In the genomic region with DNA sequence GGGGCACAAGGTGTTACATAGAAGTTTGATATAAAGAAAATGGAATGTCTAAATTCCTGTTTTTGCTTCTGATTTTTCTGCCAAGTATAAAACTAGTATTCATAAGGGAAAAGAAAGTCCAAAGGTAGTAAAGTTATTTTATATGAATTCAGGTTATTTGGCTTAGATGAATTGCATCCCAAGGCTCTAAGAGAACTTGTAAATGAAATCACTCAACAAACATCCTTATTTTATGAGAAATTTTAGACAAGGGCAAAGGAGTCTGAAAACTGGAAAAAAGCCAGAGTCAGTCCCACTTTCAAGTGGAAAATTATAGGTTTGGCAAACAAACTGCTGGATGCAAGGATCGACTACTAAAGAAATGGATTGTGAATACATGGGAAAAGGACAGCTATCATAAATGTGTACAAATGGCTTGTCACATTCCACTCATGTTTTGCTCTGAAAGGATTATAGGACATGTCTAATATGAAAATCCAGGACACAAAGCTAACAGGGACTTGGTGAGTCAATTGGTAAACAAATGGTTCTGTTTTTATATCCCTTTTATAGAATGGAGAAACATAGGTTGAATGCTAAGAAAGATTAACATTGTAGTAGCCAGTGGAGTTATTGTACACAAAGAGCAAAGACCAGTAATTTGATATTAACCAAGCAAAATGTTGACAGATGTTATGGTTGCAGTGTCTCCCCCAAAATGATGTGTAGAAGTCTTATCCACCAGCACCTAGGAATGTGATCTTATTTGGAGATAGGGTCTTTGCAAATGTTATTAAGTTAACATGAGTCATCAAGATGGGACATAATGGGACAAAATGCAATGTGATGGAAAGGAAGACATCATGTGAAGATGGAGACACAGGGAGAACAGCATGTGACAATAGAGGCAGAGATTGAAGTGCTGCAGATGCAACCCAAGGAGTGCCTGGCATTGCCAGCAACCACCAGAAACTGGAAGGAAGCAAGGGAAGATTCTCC, we compare ENCODE assay signal across 15 cellular contexts.
A peak's percentile ranks its signal among the peaks of the same experiment; 100 is the strongest.
DNase-seq lines count a peak whose midpoint lies in the region; ATAC-seq lines count a peak whose summit lies in the region.
"Had no signal": no experiment of that assay in that cellular context is flagged by ENCODE, and none has a peak within 500 bp of the region (broad histone marks: within the 10 kb centered on the region; RNA-seq: fewer than 3 reads in every experiment).

No MANE protein-coding gene starts in this region.

- POLR2A ChIA-PET in activated CD4-positive, alpha-beta memory T cell treated with anti-CD3 and anti-CD28 coated beads for 36 hours (lab: Charles Lee) = no interaction called here

- no peaks in the 10 kb centered on the region for H3K27me3 Mint-ChIP-seq in activated T-cell treated with anti-CD3 and anti-CD28 coated beads, Interleukin-2, amount 50 U/mL, for 4 hours (ENCODE audit: low read depth)
- H3K27me3 Mint-ChIP-seq in activated CD4-positive, alpha-beta memory T cell treated with anti-CD3 and anti-CD28 coated beads for 36 hours = no peaks in the 10 kb centered on the region

- no peaks in the 10 kb centered on the region for H3K36me3 Mint-ChIP-seq in activated T-cell treated with anti-CD3 and anti-CD28 coated beads, Interleukin-2, amount 50 U/mL, for 4 hours (ENCODE audit: insufficient read depth)
- H3K36me3 Mint-ChIP-seq in activated CD4-positive, alpha-beta memory T cell treated with anti-CD3 and anti-CD28 coated beads for 36 hours = no peaks in the 10 kb centered on the region
- H3K36me3 Mint-ChIP-seq: IgD-negative memory B cell had no signal

- DNase-seq in DMS53 (lab: John Stamatoyannopoulos, UW) (peak; percentile 83), HT-29 (ENCODE audit: low spot score) (peak; percentile 22), NCI-H69 (lab: John Stamatoyannopoulos, UW) (peak; percentile 39), hepatic stellate cell (ENCODE audit: low spot score) (peak; percentile 3), SW480 (ENCODE audit: low spot score) (no peak)
- DNase-seq in activated T-cell treated with anti-CD3 and anti-CD28 coated beads, Interleukin-2, amount 50 U/mL, for 4 hours = no peak
- DNase-seq in activated CD4-positive, alpha-beta memory T cell treated with anti-CD3 and anti-CD28 coated beads for 36 hours = no peak
- DNase-seq: DND-41, GDM1, NCI-H1694 treated with DMSO at 0.1 percent for 48 hours, NCI-H345, NCI-H82, SIG-M5 had no signal

- H3K9me3 Mint-ChIP-seq in activated T-cell treated with anti-CD3 and anti-CD28 coated beads, Interleukin-2, amount 50 U/mL, for 4 hours = peaks cover 12% of the 10 kb centered on the region
- peaks cover 15% of the 10 kb centered on the region for H3K9me3 Mint-ChIP-seq in activated CD4-positive, alpha-beta memory T cell treated with anti-CD3 and anti-CD28 coated beads for 36 hours

- H3K27ac Mint-ChIP-seq in activated CD4-positive, alpha-beta memory T cell treated with anti-CD3 and anti-CD28 coated beads for 36 hours = no peak overlapping the region
- H3K27ac Mint-ChIP-seq: IgD-negative memory B cell had no signal

- intact Hi-C loops in activated CD4-positive, alpha-beta memory T cell treated with anti-CD3 and anti-CD28 coated beads for 36 hours (cut with micrococcal nuclease) = no loop called here

- no peaks in the 10 kb centered on the region for H3K4me1 Mint-ChIP-seq in activated T-cell treated with anti-CD3 and anti-CD28 coated beads, Interleukin-2, amount 50 U/mL, for 4 hours (ENCODE audit: low read depth)
- H3K4me1 Mint-ChIP-seq in activated CD4-positive, alpha-beta memory T cell treated with anti-CD3 and anti-CD28 coated beads for 36 hours (ENCODE audit: low read depth) = no peaks in the 10 kb centered on the region
- H3K4me1 Mint-ChIP-seq: IgD-negative memory B cell had no signal

- no peak overlapping the region for H3K4me3 Mint-ChIP-seq in activated T-cell treated with anti-CD3 and anti-CD28 coated beads, Interleukin-2, amount 50 U/mL, for 4 hours
- H3K4me3 Mint-ChIP-seq in activated CD4-positive, alpha-beta memory T cell treated with anti-CD3 and anti-CD28 coated beads for 36 hours = no peak overlapping the region
- H3K4me3 Mint-ChIP-seq: IgD-negative memory B cell had no signal

- CTCF ChIA-PET in activated CD4-positive, alpha-beta memory T cell treated with anti-CD3 and anti-CD28 coated beads for 36 hours (lab: Charles Lee) = no interaction called here

- ATAC-seq in activated T-cell treated with anti-CD3 and anti-CD28 coated beads, Interleukin-2, amount 50 U/mL, for 4 hours = no peak
- ATAC-seq: HCT116 had no signal

Comparison
In these comparisons a context has a peak if more than half of its experiments do, and no peak if none do; other contexts are left out.
1. DNase-seq: peak in DMS53 (single experiment), HT-29 (single experiment), NCI-H69 (single experiment) and hepatic stellate cell (single experiment); none in SW480 (single experiment), activated T-cell treated with anti-CD3 and anti-CD28 coated beads, Interleukin-2, amount 50 U/mL, for 4 hours (single experiment) and activated CD4-positive, alpha-beta memory T cell treated with anti-CD3 and anti-CD28 coated beads for 36 hours (single experiment).